In the genomic region with DNA sequence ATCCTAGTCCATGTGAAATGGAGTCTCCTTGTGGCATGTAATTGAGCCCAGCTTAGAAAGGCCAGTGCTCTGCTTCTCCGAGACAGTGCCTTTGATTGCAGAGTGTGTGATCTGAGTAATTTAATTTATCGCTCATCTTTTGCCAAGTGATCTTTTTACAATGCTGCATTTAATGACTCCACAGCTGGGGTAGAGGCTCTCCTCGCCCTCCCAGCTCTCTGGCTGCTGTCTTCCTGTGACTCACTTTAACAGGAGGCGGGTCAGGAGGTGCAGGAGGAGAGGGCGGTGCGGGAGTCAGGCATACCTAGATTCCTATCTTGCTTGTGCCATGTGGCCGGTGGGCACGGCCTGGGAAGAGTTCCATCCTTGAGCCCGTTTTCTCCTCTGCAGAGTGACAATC, we compare ENCODE assay signal across 1 cellular context.
TF ChIP-seq lines count a peak whose summit lies in the region.

No MANE protein-coding gene starts in this region.

TF ChIP-seq in H1, 55 proteins besides CTCF, POLR2A, EP300 and RAD21 (continued from another document):
- no peak for TF ChIP-seq CEBPB (IDR thresholded peaks at IDR 0.05; ENCODE audit: low read depth, low read length)
